8 cellular contexts compared by ENCODE assay signal in genomic region chr11:1694064-1694845, GRCh38.
DNase-seq lines count a peak whose midpoint lies in the region; ATAC-seq and TF ChIP-seq lines count a peak whose summit lies in the region.

No MANE protein-coding gene starts in this region.

- peak; percentile 93 for TF ChIP-seq CTCF in GM10248 (IDR thresholded peaks at IDR 0.05; ENCODE audit: control extremely low read depth, extremely low read depth, low read depth, missing control alignments)
- TF ChIP-seq CTCF in HL-60 (IDR thresholded peaks at IDR 0.05; ENCODE audit: insufficient read depth, low read length): peak; percentile 68
- peak; percentile 77 for TF ChIP-seq CTCF in epithelial cell of esophagus (IDR thresholded peaks at IDR 0.05; ENCODE audit: insufficient read depth, low read depth, low read length, missing control alignments)

- peak overlapping the region; percentile 16 for H3K4me3 ChIP-seq in HL-60 (replicated peaks; ENCODE audit: insufficient read depth, low read length)
- H3K4me3 ChIP-seq in epithelial cell of esophagus (ENCODE audit: low read length): peak overlapping the region; percentile 48

- peaks cover 16% of the 10 kb centered on the region for H3K27me3 ChIP-seq in HL-60 (ENCODE audit: insufficient read depth, poor library complexity, severe bottlenecking)

- POLR2A ChIA-PET in GM10248 (lab: Yijun Ruan, JAX): no interaction called here

- CTCF ChIA-PET in GM10248 (lab: Yijun Ruan, JAX): interaction anchor here (0.6 to 6.4 kb wide), 88 partner anchors 10 to 585 kb away, joined by 3 to 352 read pairs (median 5); partner anchors contain the start of genes H19, IFITM10, LSP1 and PRR33

- no peak for ATAC-seq in GM19467 (IDR thresholded peaks at IDR 0.05; ENCODE audit: unreplicated experiment)

- DNase-seq in GM10248 (ENCODE audit: extremely low spot score) (peak; percentile 92), HL-60 (ENCODE audit: low read depth in 1 of 2, low spot score in 1 of 2) (peak; percentile 80 to 83), NOMO-1 treated with dmso at 0.1 percent for 144 hours (lab: John Stamatoyannopoulos, UW; ENCODE audit: unreplicated experiment) (peak; percentile 85), epithelial cell of esophagus (ENCODE audit: low read depth) (peak; percentile 75), midbrain (lab: John Stamatoyannopoulos, UW) (peak; percentile 92)
- DNase-seq in activated CD8-positive, alpha-beta memory T cell treated with anti-CD3 and anti-CD28 coated beads, Interleukin-2, amount 50 U/mL, for 4 hours: peak; percentile 86
- peak; percentile 61 for DNase-seq in stimulated activated CD8-positive, alpha-beta memory T cell treated with anti-CD3 and anti-CD28 coated beads, Interleukin-12 subunit alpha, Interleukin-12 subunit beta, amount 100 ng/mL, for 4 hours (ENCODE audit: low read depth)

- H3K27ac ChIP-seq in HL-60 (replicated peaks): no peak overlapping the region
